In the genomic region with DNA sequence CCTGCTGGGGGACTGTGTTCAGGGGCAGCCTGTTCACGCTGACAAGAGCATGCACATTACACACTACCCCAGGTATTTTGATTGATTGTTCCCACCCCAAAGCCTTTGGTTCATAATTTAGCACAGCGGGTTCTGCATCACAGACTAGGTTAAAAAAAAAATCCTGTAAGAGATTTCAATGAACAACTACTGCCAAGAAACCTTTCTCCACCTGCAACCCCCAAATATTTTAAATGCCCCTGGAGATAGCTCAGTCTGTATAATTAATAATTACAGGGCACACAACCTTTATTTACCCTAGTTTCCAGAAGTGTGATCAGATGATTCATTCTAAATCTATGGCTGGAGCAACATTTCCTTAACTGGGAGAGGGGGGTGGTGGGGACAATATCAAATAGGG, we compare ENCODE assay signal across 10 cellular contexts.
"Had no signal": no experiment of that assay in that cellular context is flagged by ENCODE, and none has a peak within 500 bp of the region (broad histone marks: within the 10 kb centered on the region; RNA-seq: fewer than 3 reads in every experiment).

No MANE protein-coding gene starts in this region.

- FAIRE-seq: colon, islet of Langerhans had no signal

- H3K36me3 ChIP-seq: heart left ventricle, sigmoid colon had no signal

- H3K4me3 ChIP-seq: sigmoid colon had no signal

- H3K4me1 ChIP-seq: foreskin keratinocyte had no signal

- H3K9me3 ChIP-seq: heart left ventricle, sigmoid colon had no signal

- H3K27ac ChIP-seq: foreskin keratinocyte, heart left ventricle, sigmoid colon had no signal

- DNase-seq: activated CD4-positive, alpha-beta memory T cell treated with anti-CD3 and anti-CD28 coated beads, Interleukin-2, amount 10 ng/mL, durations not matched to agents 7 days and 5 days; activated naive CD4-positive, alpha-beta T cell treated with Interleukin-2 at 50 U/mL for 16 hours; foreskin keratinocyte; heart left ventricle; sigmoid colon; stimulated activated CD4-positive, alpha-beta T cell treated with anti-CD3 and anti-CD28 coated beads, Interleukin-2, amount 100 ng/mL, for 24 hours; stimulated activated naive CD4-positive, alpha-beta T cell; trophoblast cell had no signal
